ENCODE assay signal across 8 cellular contexts in genomic region chr6:30489081-30490030, GRCh38. TPM values are rescaled to one million over a fixed set of nuclear protein-coding genes. Genes with fewer than 3 reads are reported as not detected.
DNase-seq lines count a peak whose midpoint lies in the region; ATAC-seq, FAIRE-seq and TF ChIP-seq lines count a peak whose summit lies in the region.

Gene HLA-E, plus strand, starts transcription at chr6:30489509. Its CDS starts 23 bp downstream, at chr6:30489532.

- intact Hi-C loops in naive thymus-derived CD4-positive, alpha-beta T cell (cut with micrococcal nuclease): loop anchor here (1.0 kb wide), 7 partner anchors 20 to 231 kb away; partner anchors contain the start of genes GNL1 (in 2 of the 2), MRPS18B (in 2 of the 2), PPP1R10 (in 2 of the 2) and MDC1 (in 1 of the 2)

- H3K36me3 Mint-ChIP-seq in naive thymus-derived CD4-positive, alpha-beta T cell: peaks cover 13 to 50% (median 42%) of the 10 kb centered on the region in 5 donors
- peaks cover 51 to 53% of the 10 kb centered on the region in 2 donors for H3K36me3 Mint-ChIP-seq in stimulated activated naive B cell treated with anti-CD40 and anti-IgM and Interleukin-4, amounts not matched to agents 10 μg/mL and 1 μg/mL and 100 μg/mL, for 72 hours

- H3K4me1 ChIP-seq in fibroblast of lung (ENCODE audit: control insufficient read depth, extremely low read depth, insufficient read depth, low read length): peaks cover 9% of the 10 kb centered on the region
- H3K4me1 ChIP-seq in naive thymus-derived CD4-positive, alpha-beta T cell (ENCODE audit: control insufficient read depth in 2 of 2, insufficient read depth in 2 of 2, low read length in 2 of 2): peaks cover 26 to 33% of the 10 kb centered on the region in 2 donors

- no peak for TF ChIP-seq CTCF in fibroblast of lung (conservative IDR thresholded peaks at IDR 0.05 in 1 of 2, IDR thresholded peaks at IDR 0.05 in 1 of 2; ENCODE audit: low read depth in 1 of 2, low read length in 2 of 2)

- H3K27ac Mint-ChIP-seq in naive thymus-derived CD4-positive, alpha-beta T cell: peak within 1 kb of the TSS; percentile 96 to 99 (median 99)
- H3K27ac Mint-ChIP-seq in stimulated activated naive B cell treated with anti-CD40 and anti-IgM and Interleukin-4, amounts not matched to agents 10 μg/mL and 1 μg/mL and 100 μg/mL, for 72 hours: peak within 1 kb of the TSS; percentile 100

- peak within 1 kb of the TSS; percentile 94 to 100 (median 99) for H3K4me3 Mint-ChIP-seq in naive thymus-derived CD4-positive, alpha-beta T cell
- peak within 1 kb of the TSS; percentile 92 to 98 for H3K4me3 Mint-ChIP-seq in stimulated activated naive B cell treated with anti-CD40 and anti-IgM and Interleukin-4, amounts not matched to agents 10 μg/mL and 1 μg/mL and 100 μg/mL, for 72 hours

- H4K20me1 ChIP-seq in fibroblast of lung (ENCODE audit: control insufficient read depth, extremely low read depth, insufficient read depth, low read length): no peaks in the 10 kb centered on the region

- TF ChIP-seq EP300 in Ishikawa (IDR thresholded peaks at IDR 0.05; ENCODE audit: borderline replicate concordance): 0 out of 2 replicates have a peak, but pooled peaks have one; percentile 4

- peak within 1 kb of the TSS; percentile 80 to 99 (median 96) for H3K4me3 ChIP-seq in fibroblast of lung (replicated peaks in 1 of 4; ENCODE audit: control extremely low read depth in 1 of 4, insufficient read depth in 1 of 4, low read depth in 3 of 4, low read length in 4 of 4)
- peak within 1 kb of the TSS; percentile 83 for H3K4me3 ChIP-seq in naive thymus-derived CD4-positive, alpha-beta T cell (ENCODE audit: low read length)

- peak within 1 kb of the TSS; percentile 95 for H3K27ac ChIP-seq in fibroblast of lung (ENCODE audit: insufficient read depth, low read length)
- H3K27ac ChIP-seq in naive thymus-derived CD4-positive, alpha-beta T cell (ENCODE audit: low read depth, low read length): peak within 1 kb of the TSS; percentile 97

- POLR2A ChIA-PET in naive thymus-derived CD4-positive, alpha-beta T cell (lab: Charles Lee): interaction anchor here (0.9 to 9.8 kb wide), 13 partner anchors 8 to 237 kb away, joined by 3 to 652 read pairs (median 9); partner anchors contain the start of gene MDC1

- H2AFZ ChIP-seq in fibroblast of lung (ENCODE audit: low read length): peak within 1 kb of the TSS; percentile 62

- H3K27me3 ChIP-seq in fibroblast of lung (ENCODE audit: control insufficient read depth, insufficient read depth, low read length): peaks cover 2% of the 10 kb centered on the region
- no peaks in the 10 kb centered on the region for H3K27me3 ChIP-seq in naive thymus-derived CD4-positive, alpha-beta T cell (ENCODE audit: control insufficient read depth in 2 of 2, insufficient read depth in 2 of 2, low read length in 2 of 2)

- peak within 1 kb of the TSS; percentile 90 for H3K4me2 ChIP-seq in fibroblast of lung (ENCODE audit: extremely low read depth, insufficient read depth, low read length)

- CTCF ChIA-PET in naive thymus-derived CD4-positive, alpha-beta T cell (lab: Charles Lee): interaction anchor here (4.8 to 10.0 kb wide), 3 partner anchors 28 to 56 kb away, joined by 18 to 263 read pairs (median 77); no protein-coding TSS in a partner anchor

- peaks cover 0 to 7% (median 0%) of the 10 kb centered on the region in 5 donors for H3K27me3 Mint-ChIP-seq in naive thymus-derived CD4-positive, alpha-beta T cell
- H3K27me3 Mint-ChIP-seq in stimulated activated naive B cell treated with anti-CD40 and anti-IgM and Interleukin-4, amounts not matched to agents 10 μg/mL and 1 μg/mL and 100 μg/mL, for 72 hours: no peaks in the 10 kb centered on the region

- H3K4me1 Mint-ChIP-seq in naive thymus-derived CD4-positive, alpha-beta T cell: peaks cover 33 to 61% (median 46%) of the 10 kb centered on the region in 7 donors
- H3K4me1 Mint-ChIP-seq in stimulated activated naive B cell treated with anti-CD40 and anti-IgM and Interleukin-4, amounts not matched to agents 10 μg/mL and 1 μg/mL and 100 μg/mL, for 72 hours: peaks cover 38 to 54% of the 10 kb centered on the region in 2 donors

- peak within 1 kb of the TSS; percentile 94 for H3K9ac ChIP-seq in fibroblast of lung (ENCODE audit: insufficient read depth, low read length)

- no peak for TF ChIP-seq RAD21 in Ishikawa (IDR thresholded peaks at IDR 0.05; ENCODE audit: low read depth)

- DNase-seq in DMS153 (lab: John Stamatoyannopoulos, UW): peak; percentile 88
- peak; percentile 95 for DNase-seq in RCC 7860 (ENCODE audit: low spot score)
- peak; percentile 62 to 77 for DNase-seq in activated T-helper 1 cell treated with anti-CD3 and anti-CD28 coated beads, Interleukin-2, amount 50 U/mL, for 16 hours (ENCODE audit: low read depth in 1 of 2, low spot score in 1 of 2)
- peak; percentile 99 to 100 for DNase-seq in fibroblast of lung (ENCODE audit: low read depth in 2 of 2)
- DNase-seq in naive thymus-derived CD4-positive, alpha-beta T cell: peak; percentile 62 to 99 (median 95)
- DNase-seq in stimulated activated naive B cell treated with anti-CD40 and anti-IgM and Interleukin-4, amounts not matched to agents 10 μg/mL and 1 μg/mL and 100 μg/mL, for 72 hours: peak; percentile 92

- H3K9me3 ChIP-seq in fibroblast of lung (ENCODE audit: control insufficient read depth, insufficient read depth, low read depth, low read length): no peaks in the 10 kb centered on the region
- no peaks in the 10 kb centered on the region for H3K9me3 ChIP-seq in naive thymus-derived CD4-positive, alpha-beta T cell (ENCODE audit: control insufficient read depth in 2 of 3, low read length in 3 of 3)

- peak; percentile 89 for FAIRE-seq in RCC 7860 (lab: Jason Lieb, UNC)

- H3K9me3 Mint-ChIP-seq in naive thymus-derived CD4-positive, alpha-beta T cell: peaks cover 0 to 8% (median 0%) of the 10 kb centered on the region in 11 donors
- H3K9me3 Mint-ChIP-seq in stimulated activated naive B cell treated with anti-CD40 and anti-IgM and Interleukin-4, amounts not matched to agents 10 μg/mL and 1 μg/mL and 100 μg/mL, for 72 hours: peaks cover 3 to 6% of the 10 kb centered on the region in 2 donors

- H3K79me2 ChIP-seq in fibroblast of lung (ENCODE audit: control insufficient read depth, insufficient read depth, low read length): peaks cover 17% of the 10 kb centered on the region

- ATAC-seq in GM21529 (IDR thresholded peaks at IDR 0.05; ENCODE audit: unreplicated experiment): peak; percentile 78
- peak; percentile 89 for ATAC-seq in naive thymus-derived CD4-positive, alpha-beta T cell
- peak; percentile 85 to 87 for ATAC-seq in stimulated activated naive B cell treated with anti-CD40 and anti-IgM and Interleukin-4, amounts not matched to agents 10 μg/mL and 1 μg/mL and 100 μg/mL, for 72 hours (replicated peaks)

- peaks cover 22% of the 10 kb centered on the region for H3K36me3 ChIP-seq in fibroblast of lung (ENCODE audit: control insufficient read depth, insufficient read depth, low read length)
- peaks cover 27 to 44% (median 29%) of the 10 kb centered on the region in 3 experiments for H3K36me3 ChIP-seq in naive thymus-derived CD4-positive, alpha-beta T cell (ENCODE audit: control insufficient read depth in 2 of 3, insufficient read depth in 3 of 3, low read length in 3 of 3)

TF ChIP-seq in Ishikawa, 13 proteins besides CTCF, POLR2A, EP300 and RAD21 (continues in another document):
- TF ChIP-seq ZBTB7A (IDR thresholded peaks at IDR 0.05; ENCODE audit: low read depth) (peak; percentile 75; the same call in 1 of the 2 replicates), CEBPB (IDR thresholded peaks at IDR 0.05) (no peak), TAF1 (IDR thresholded peaks at IDR 0.05; ENCODE audit: low read depth) (peak; percentile 48; the same call in 1 of the 2 replicates), NFIC (IDR thresholded peaks at IDR 0.05) (no peak), REST (IDR thresholded peaks at IDR 0.05; ENCODE audit: low read depth) (no peak), MAX (IDR thresholded peaks at IDR 0.05) (0 out of 2 replicates have a peak, but pooled peaks have one; percentile 7), YY1 (IDR thresholded peaks at IDR 0.05; ENCODE audit: low read depth) (no peak), CREB1 (IDR thresholded peaks at IDR 0.05; ENCODE audit: low read depth) (peak; percentile 89), TCF12 (IDR thresholded peaks at IDR 0.05; ENCODE audit: low read depth) (no peak)

RNA-seq across cellular contexts. Expression of gene HLA-E, which starts in this region (rescaled TPM):
- 213 and 254 TPM in 2 replicates for total RNA-seq in fibroblast of lung
- polyA plus RNA-seq in fibroblast of lung: 115 and 183 TPM in 2 replicates
- polyA plus RNA-seq in fibroblast of lung (2012): 135 and 197 TPM in 2 replicates
- polyA minus RNA-seq in fibroblast of lung (ENCODE audit: low replicate concordance): 120 and 170 TPM in 2 replicates
- 1,000 to 10,000 TPM in 4 of 5 experiments, 100 to 1,000 TPM in 1; 614 to 1,412 (median 1,095) TPM for total RNA-seq in naive thymus-derived CD4-positive, alpha-beta T cell
- 1,000 to 10,000 TPM; 3,020 to 3,096 TPM for polyA plus RNA-seq in naive thymus-derived CD4-positive, alpha-beta T cell

Comparison
In these comparisons a context has a peak if more than half of its experiments do, and no peak if none do; other contexts are left out.
1. Peak in every context shown above with its lines: DNase-seq, ATAC-seq, H3K4me3 ChIP-seq and H3K27ac ChIP-seq.
2. RNA of gene HLA-E (polyA plus RNA-seq): 3,020 to 3,096 TPM in naive thymus-derived CD4-positive, alpha-beta T cell; 115 to 197 TPM in fibroblast of lung; every median in the first group is over 10 times any median in the second.